30 cellular contexts compared by ENCODE assay signal in genomic region chr10:125605167-125605566, GRCh38.
DNase-seq lines count a peak whose midpoint lies in the region; ATAC-seq, FAIRE-seq and TF ChIP-seq lines count a peak whose summit lies in the region.
"Had no signal": no experiment of that assay in that cellular context is flagged by ENCODE, and none has a peak within 500 bp of the region (broad histone marks: within the 10 kb centered on the region; RNA-seq: fewer than 3 reads in every experiment).

No MANE protein-coding gene starts in this region.

- ATAC-seq in K562: peak; percentile 82
- ATAC-seq: A549; activated CD4-positive, alpha-beta T cell treated with anti-CD3 and anti-CD28 coated beads for 36 hours; HCT116; sciatic nerve; T-cell had no signal

- no peak overlapping the region for H2AK5ac ChIP-seq in neuronal stem cell (ENCODE audit: low read depth, low read length)

- no peak overlapping the region for H2BK120ac ChIP-seq in neuronal stem cell (ENCODE audit: low read depth, low read length)

- in situ Hi-C loops in K562 (cut with MboI): no loop called here

- H3K79me2 ChIP-seq in K562 (ENCODE audit: control insufficient read depth, insufficient read depth, low read length): no peaks in the 10 kb centered on the region

- H4K91ac ChIP-seq in neuronal stem cell (ENCODE audit: low read depth, low read length, poor library complexity): no peak overlapping the region

- H2BK5ac ChIP-seq in neuronal stem cell (ENCODE audit: low read length): no peak overlapping the region

- H3K4me2 ChIP-seq in K562 (ENCODE audit: insufficient read depth, low read length): peak overlapping the region; percentile 38; the same call in 1 of the 2 replicates
- no peak overlapping the region for H3K4me2 ChIP-seq in neuronal stem cell (ENCODE audit: insufficient read depth, low read length, poor library complexity, severe bottlenecking)
- H3K4me2 ChIP-seq: A549 had no signal

- H4K20me1 ChIP-seq in K562 (replicated peaks; ENCODE audit: control insufficient read depth, insufficient read depth, low read length): no peaks in the 10 kb centered on the region

- intact Hi-C loops in K562 (cut with micrococcal nuclease): no loop called here

- H3K27me3 ChIP-seq in K562 (ENCODE audit: control insufficient read depth in 2 of 2, insufficient read depth in 2 of 2, low read length in 2 of 2) (peaks cover 0 to 5% of the 10 kb centered on the region in 2 experiments; a peak in 3 of 5 replicates), neuronal stem cell (ENCODE audit: control insufficient read depth in 3 of 3, insufficient read depth in 3 of 3, low read depth in 1 of 3, low read length in 3 of 3) (no peaks in the 10 kb centered on the region)
- H3K27me3 ChIP-seq: colonic mucosa, stomach, transverse colon had no signal

- H3K4me3 ChIP-seq in K562: no peak overlapping the region
- H3K4me3 ChIP-seq in neuronal stem cell (ENCODE audit: low read length in 2 of 2): no peak overlapping the region
- H3K4me3 ChIP-seq: A549, breast epithelium, colonic mucosa, SJSA1, stomach, transverse colon had no signal

- H3K14ac ChIP-seq in neuronal stem cell (ENCODE audit: low read length): no peak overlapping the region

- H3K27ac ChIP-seq in K562 (ENCODE audit: extremely low read depth, low read depth, low read length): no peak overlapping the region; the same call in 2 of the 3 replicates
- no peak overlapping the region for H3K27ac ChIP-seq in neuronal stem cell (replicated peaks; ENCODE audit: low read length)
- H3K27ac ChIP-seq: A549, breast epithelium, colonic mucosa, SJSA1, transverse colon had no signal

- H3K23ac ChIP-seq in neuronal stem cell (ENCODE audit: low read depth, low read length, poor library complexity): no peak overlapping the region

- no peak overlapping the region for H2BK15ac ChIP-seq in neuronal stem cell (ENCODE audit: low read length)

- H3K9ac ChIP-seq in K562 (ENCODE audit: insufficient read depth in 1 of 2, low read depth in 2 of 2, low read length in 2 of 2): no peak overlapping the region
- no peak overlapping the region for H3K9ac ChIP-seq in neuronal stem cell (ENCODE audit: low read depth, low read length, poor library complexity)

- peak; percentile 99 for FAIRE-seq in K562 (lab: Jason Lieb, UNC)
- FAIRE-seq: A549, GM12892, RCC 7860, TTC549 had no signal

- WGBS in K562 (ENCODE audit: insufficient coverage, low coverage, missing lambda C conversion rate): 0% methylated on average over 4 of the region's 4 CpGs
- WGBS in neuronal stem cell (ENCODE audit: extremely low coverage in 2 of 2, insufficient read length in 2 of 2, insufficient replicate concordance in 1 of 2), 2 donors: no CpG with 5 or more reads among the region's 4 CpGs

- POLR2A ChIA-PET in K562 (lab: Yijun Ruan, JAX): interaction anchor here (0.5 to 0.6 kb wide), 2 partner anchors 689 to 1136 kb away, joined by 3 to 4 read pairs; no protein-coding TSS in a partner anchor

- H2AFZ ChIP-seq in K562 (ENCODE audit: low read depth, low read length) (no peak overlapping the region), neuronal stem cell (ENCODE audit: low read length) (no peak overlapping the region)

- peak; percentile 12 for DNase-seq in Daoy (ENCODE audit: low read depth)
- DNase-seq in M059J (ENCODE audit: low read depth): peak; percentile 64
- DNase-seq in K562 (ENCODE audit: extremely low read depth in 1 of 4, low spot score in 3 of 4): peak; percentile 6 to 56 (median 30)
- DNase-seq in myocyte (ENCODE audit: low read depth): peak; percentile 1
- DNase-seq in glomerular visceral epithelial cell (ENCODE audit: extremely low spot score): no peak
- no peak for DNase-seq in neuronal stem cell (ENCODE audit: low spot score)
- DNase-seq in stimulated activated CD4-positive, alpha-beta T cell treated with anti-CD3 and anti-CD28 coated beads, Interleukin-4, amount 100 ng/mL, for 4 hours: no peak
- no peak for DNase-seq in NCI-H82 treated with DMSO at 0.1 percent for 48 hours (lab: John Stamatoyannopoulos, UW; ENCODE audit: unreplicated experiment)
- DNase-seq: activated CD4-positive, alpha-beta T cell treated with anti-CD3 and anti-CD28 coated beads for 36 hours; activated CD8-positive, alpha-beta memory T cell treated with anti-CD3 and anti-CD28 coated beads for 24 hours; activated T-cell treated with anti-CD3 and anti-CD28 coated beads, Interleukin-2, amount 50 U/mL, for 1 hour; BE2C; colonic mucosa; endodermal cell; KG1; NCI-H1694; NCI-H2171 treated with DMSO at 0.1 percent for 48 hours; NCI-H526; stimulated activated CD4-positive, alpha-beta T cell treated with anti-CD3 and anti-CD28 coated beads, Interleukin-15, amount 100 ng/mL, for 24 hours; stomach; T-cell; transverse colon had no signal

- no peak for TF ChIP-seq CTCF in K562 (IDR thresholded peaks at IDR 0.05 in 2 of 3, conservative IDR thresholded peaks at IDR 0.05 in 1 of 3; ENCODE audit: insufficient read depth in 2 of 3, low read depth in 1 of 3, low read length in 3 of 3)

- TF ChIP-seq EP300 in K562 (IDR thresholded peaks at IDR 0.05; ENCODE audit: low read length): peak; percentile 33; the same call in 1 of the 2 replicates

- no peak overlapping the region for H4K8ac ChIP-seq in neuronal stem cell (ENCODE audit: low read depth, low read length)

- H3K4ac ChIP-seq in neuronal stem cell (ENCODE audit: low read length): no peak overlapping the region

- no peak for TF ChIP-seq POLR2A in K562 (conservative IDR thresholded peaks at IDR 0.05)

- no peak overlapping the region for H3K18ac ChIP-seq in neuronal stem cell (ENCODE audit: low read length)

- no peak overlapping the region for H2BK12ac ChIP-seq in neuronal stem cell (ENCODE audit: low read length)

- H3K4me1 ChIP-seq in K562 (replicated peaks in 1 of 2; ENCODE audit: control insufficient read depth in 2 of 2, insufficient read depth in 2 of 2, low read length in 2 of 2): peaks cover 0 to 3% of the 10 kb centered on the region in 2 experiments; a peak in 1 of 5 replicates
- no peaks in the 10 kb centered on the region for H3K4me1 ChIP-seq in neuronal stem cell (ENCODE audit: control insufficient read depth in 2 of 2, insufficient read depth in 1 of 2, low read depth in 1 of 2, low read length in 2 of 2)
- H3K4me1 ChIP-seq: A549, BE2C, breast epithelium, colonic mucosa, SJSA1, transverse colon had no signal

- no peaks in the 10 kb centered on the region for H3K9me1 ChIP-seq in K562 (ENCODE audit: control insufficient read depth, insufficient read depth, low read length)

- no peaks in the 10 kb centered on the region for H3K79me1 ChIP-seq in neuronal stem cell (ENCODE audit: low read depth, low read length)

- BruUV-seq in K562 (replicated peaks; lab: Mats Ljungman, UMichigan): no TSS peak

- CTCF ChIA-PET in K562 (lab: Yijun Ruan, JAX; ENCODE audit: low intra/inter-chr PET ratio): no interaction called here

- TF ChIP-seq RAD21 in K562 (CRISPR knock-in tag; conservative IDR thresholded peaks at IDR 0.05 in 1 of 2, IDR thresholded peaks at IDR 0.05 in 1 of 2): no peak

- no peaks in the 10 kb centered on the region; the same call in 1 of the 2 replicates for H3K9me3 ChIP-seq in K562 (replicated peaks; ENCODE audit: control insufficient read depth, insufficient read depth, low read depth, low read length)
- no peaks in the 10 kb centered on the region for H3K9me3 ChIP-seq in neuronal stem cell (replicated peaks in 1 of 2; ENCODE audit: control insufficient read depth in 2 of 2, insufficient read depth in 1 of 2, low read depth in 1 of 2, low read length in 2 of 2)
- H3K9me3 ChIP-seq: BE2C, colonic mucosa, SJSA1, transverse colon had no signal

- no peaks in the 10 kb centered on the region for H3K36me3 ChIP-seq in K562 (ENCODE audit: control insufficient read depth, insufficient read depth, low read length)
- H3K36me3 ChIP-seq in neuronal stem cell (replicated peaks in 1 of 2; ENCODE audit: control insufficient read depth in 2 of 2, insufficient read depth in 2 of 2, low read length in 2 of 2): no peaks in the 10 kb centered on the region
- H3K36me3 ChIP-seq: BE2C, breast epithelium, colonic mucosa, SJSA1, stomach, transverse colon had no signal

TF ChIP-seq in K562, 482 proteins besides CTCF, POLR2A, EP300 and RAD21 (continues in another document):
- TF ChIP-seq MXI1 (IDR thresholded peaks at IDR 0.05; ENCODE audit: low read depth, low read length) (no peak), TBL1XR1 (IDR thresholded peaks at IDR 0.05; ENCODE audit: low read length in 2 of 2) (no peak), NR1H2 (CRISPR knock-in tag; IDR thresholded peaks at IDR 0.05) (no peak), MTA2 (IDR thresholded peaks at IDR 0.05; ENCODE audit: low read depth) (peak; percentile 89), NCOR1 (IDR thresholded peaks at IDR 0.05) (peak; percentile 82), ILF3 (IDR thresholded peaks at IDR 0.05; ENCODE audit: borderline replicate concordance) (no peak)

Comparison
In these comparisons a context has a peak if more than half of its experiments do, and no peak if none do; other contexts are left out.
1. DNase-seq: peak in Daoy (single experiment), M059J (single experiment), K562 (4 of 4) and myocyte (single experiment); none in glomerular visceral epithelial cell (single experiment), neuronal stem cell (single experiment), stimulated activated CD4-positive, alpha-beta T cell treated with anti-CD3 and anti-CD28 coated beads, Interleukin-4, amount 100 ng/mL, for 4 hours (0 of 2) and NCI-H82 treated with DMSO at 0.1 percent for 48 hours (single experiment).